Comparison of ENCODE assay signal across 3 cellular contexts in genomic region chr12:44834996-44835395, GRCh38. TPM values are rescaled to one million over a fixed set of nuclear protein-coding genes. Genes with fewer than 3 reads are reported as not detected.
"Had no signal": no experiment of that assay in that cellular context is flagged by ENCODE, and none has a peak within 500 bp of the region (broad histone marks: within the 10 kb centered on the region; RNA-seq: fewer than 3 reads in every experiment).

No MANE protein-coding gene starts in this region.

RNA-seq across cellular contexts. Expression of gene NELL2, which starts 41.1 kb away (rescaled TPM):
- total RNA-seq: osteoblast, SJSA1 had no signal
- polyA plus RNA-seq: foreskin keratinocyte had no signal
